13 cellular contexts compared by ENCODE assay signal in the genomic region with DNA sequence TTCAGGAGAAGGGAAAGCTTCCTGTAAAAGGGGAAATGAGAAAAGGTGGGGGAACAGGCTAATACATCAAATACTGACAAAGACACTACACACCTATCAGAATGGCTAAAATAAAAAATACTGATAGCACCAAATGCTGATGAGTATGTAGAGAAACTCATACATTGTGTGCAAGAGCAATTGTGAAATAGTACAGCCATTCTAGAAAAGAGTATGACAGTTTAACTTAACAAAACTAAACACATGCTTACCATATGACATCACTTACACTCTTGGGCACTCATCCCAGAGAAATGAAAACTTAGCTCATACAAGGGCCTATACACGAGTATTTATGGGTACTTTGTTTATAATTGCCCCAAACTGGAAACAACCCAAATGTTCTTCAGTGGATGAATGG. TPM values are rescaled to one million over a fixed set of nuclear protein-coding genes. Genes with fewer than 3 reads are reported as not detected.
DNase-seq lines count a peak whose midpoint lies in the region; ATAC-seq, FAIRE-seq and TF ChIP-seq lines count a peak whose summit lies in the region.
"Had no signal": no experiment of that assay in that cellular context is flagged by ENCODE, and none has a peak within 500 bp of the region (broad histone marks: within the 10 kb centered on the region; RNA-seq: fewer than 3 reads in every experiment).

No MANE protein-coding gene starts in this region.

- no peak overlapping the region for H3K27ac ChIP-seq in astrocyte (ENCODE audit: low read depth, low read length)
- no peak overlapping the region for H3K27ac ChIP-seq in adrenal gland
- H3K27ac ChIP-seq in H9 (ENCODE audit: insufficient read length, low read depth, low read length) = no peak overlapping the region

- no peak overlapping the region for H4K5ac ChIP-seq in H9 (ENCODE audit: insufficient read length, low read depth, low read length)

- H3K23ac ChIP-seq in H9 (ENCODE audit: insufficient read length, low read depth, low read length) = no peak overlapping the region

- peaks cover 8% of the 10 kb centered on the region for H3K4me1 ChIP-seq in astrocyte (ENCODE audit: insufficient read depth, low read length)
- no peaks in the 10 kb centered on the region for H3K4me1 ChIP-seq in adrenal gland (replicated peaks in 1 of 2)
- no peaks in the 10 kb centered on the region for H3K4me1 ChIP-seq in H9 (ENCODE audit: insufficient read depth, low read length)
- H3K4me1 ChIP-seq: BE2C had no signal

- H3K9me3 Mint-ChIP-seq in astrocyte (ENCODE audit: unreplicated experiment) (no peaks in the 10 kb centered on the region), H9 (peaks cover 0 to 8% of the 10 kb centered on the region in 2 experiments; a peak in 2 of 5 replicates)

- H3K14ac ChIP-seq in H9 (ENCODE audit: insufficient read depth, low read length) = no peak overlapping the region

- H3K27me3 ChIP-seq in astrocyte (ENCODE audit: insufficient read depth, low read length) (no peaks in the 10 kb centered on the region), adrenal gland (no peaks in the 10 kb centered on the region), H9 (ENCODE audit: insufficient read depth, low read length) (no peaks in the 10 kb centered on the region)
- H3K27me3 ChIP-seq: BE2C, transverse colon had no signal

- no peak overlapping the region for H3K4me2 ChIP-seq in astrocyte (ENCODE audit: low read length)
- no peak overlapping the region for H3K4me2 ChIP-seq in H9 (ENCODE audit: insufficient read depth, insufficient read length, low read length)

- no peak overlapping the region for H2BK15ac ChIP-seq in H9 (ENCODE audit: low read depth, low read length)

- H2AFZ ChIP-seq in astrocyte (ENCODE audit: low read depth, low read length) (no peak overlapping the region), H9 (ENCODE audit: low read length) (no peak overlapping the region)

- H3K79me2 ChIP-seq in astrocyte (ENCODE audit: insufficient read depth, low read length) (no peaks in the 10 kb centered on the region), H9 (ENCODE audit: insufficient read depth, low read length) (no peaks in the 10 kb centered on the region)

- no peak overlapping the region for H4K91ac ChIP-seq in H9 (ENCODE audit: insufficient read length, low read depth, low read length)

- WGBS in adrenal gland, 4 donors = 31 to 57% (median 37%) methylated on average over 1 of the region's 1 CpG
- WGBS in H9 (ENCODE audit: extremely low coverage, insufficient read length, low lambda C conversion rate) = no CpG with 5 or more reads among the region's 1 CpG

- H3K79me1 ChIP-seq in H9 (ENCODE audit: insufficient read depth, low read depth, low read length, poor library complexity, severe bottlenecking) = no peaks in the 10 kb centered on the region

- H3K4me1 Mint-ChIP-seq in astrocyte (ENCODE audit: low read depth, unreplicated experiment) (peaks cover 23% of the 10 kb centered on the region), H9 (no peaks in the 10 kb centered on the region)

- no peak for TF ChIP-seq POLR2A in adrenal gland (IDR thresholded peaks at IDR 0.05)

- intact Hi-C loops in left ventricle myocardium superior (cut with micrococcal nuclease) = no loop called here
- intact Hi-C loops in Right ventricle myocardium inferior (cut with DNase I) = no loop called here
- intact Hi-C loops in adrenal gland (cut with DNase I) = no loop called here

- H2BK5ac ChIP-seq in H9 (ENCODE audit: insufficient read length, low read length) = no peak overlapping the region

- no peaks in the 10 kb centered on the region for H3K9me3 ChIP-seq in astrocyte (ENCODE audit: insufficient read depth, low read depth, low read length)
- no peaks in the 10 kb centered on the region for H3K9me3 ChIP-seq in adrenal gland (replicated peaks in 1 of 3)
- H3K9me3 ChIP-seq in H9 (ENCODE audit: control insufficient read depth, low read depth, low read length) = no peaks in the 10 kb centered on the region
- H3K9me3 ChIP-seq: BE2C, transverse colon had no signal

- H3K56ac ChIP-seq in H9 (ENCODE audit: insufficient read length, low read depth, low read length) = no peak overlapping the region

- H3K4me3 ChIP-seq in astrocyte (ENCODE audit: insufficient read depth, low read depth, low read length) (no peak overlapping the region), adrenal gland (no peak overlapping the region)
- H3K4me3 ChIP-seq: transverse colon had no signal

- H4K8ac ChIP-seq in H9 (replicated peaks; ENCODE audit: insufficient read length, low read depth, low read length) = no peak overlapping the region

- peak; percentile 73 for ATAC-seq in left ventricle myocardium superior
- ATAC-seq in Right ventricle myocardium inferior = no peak
- no peak for ATAC-seq in HG02678 (IDR thresholded peaks at IDR 0.05; ENCODE audit: unreplicated experiment)
- ATAC-seq: sciatic nerve had no signal

- FAIRE-seq in astrocyte (lab: Jason Lieb, UNC) = peak; percentile 56

- TF ChIP-seq CTCF in astrocyte (IDR thresholded peaks at IDR 0.05; ENCODE audit: insufficient read depth, low read depth, low read length) (no peak), adrenal gland (IDR thresholded peaks at IDR 0.05) (no peak), H9 (conservative IDR thresholded peaks at IDR 0.05) (no peak)

- H3K27me3 Mint-ChIP-seq in astrocyte (ENCODE audit: low read depth, unreplicated experiment) (no peaks in the 10 kb centered on the region), H9 (ENCODE audit: low read depth) (no peaks in the 10 kb centered on the region)

- H2BK12ac ChIP-seq in H9 (ENCODE audit: insufficient read length, low read depth, low read length) = no peak overlapping the region

- no peak overlapping the region for H2BK20ac ChIP-seq in H9 (ENCODE audit: low read depth, low read length, poor library complexity, severe bottlenecking)

- no peak overlapping the region for H3K18ac ChIP-seq in H9 (ENCODE audit: insufficient read length, low read depth, low read length)

- peaks cover 26% of the 10 kb centered on the region for H3K36me3 Mint-ChIP-seq in astrocyte (ENCODE audit: low read depth, unreplicated experiment)
- H3K36me3 Mint-ChIP-seq in H9 (ENCODE audit: insufficient read depth in 1 of 3, low read depth in 3 of 3) = peaks cover 48 to 81% (median 80%) of the 10 kb centered on the region in 3 experiments

- no peak overlapping the region for H2AK5ac ChIP-seq in H9 (ENCODE audit: insufficient read length, low read length)

- peak overlapping the region; percentile 50 for H3K27ac Mint-ChIP-seq in astrocyte (ENCODE audit: unreplicated experiment)
- no peak overlapping the region for H3K27ac Mint-ChIP-seq in H9

- H3T11ph ChIP-seq in H9 (ENCODE audit: low read length) = no peak overlapping the region

- no peak overlapping the region for H3K4ac ChIP-seq in H9 (ENCODE audit: low read depth, low read length)

- H2BK120ac ChIP-seq in H9 (ENCODE audit: low read depth, low read length, poor library complexity, severe bottlenecking) = no peak overlapping the region

- H3K9ac ChIP-seq in astrocyte (ENCODE audit: low read length) = no peak overlapping the region
- no peak overlapping the region for H3K9ac ChIP-seq in H9 (ENCODE audit: extremely low read depth, insufficient read length, low read length)

- H4K20me1 ChIP-seq in astrocyte (ENCODE audit: insufficient read depth, low read length) (peaks cover 3% of the 10 kb centered on the region), H9 (ENCODE audit: control insufficient read depth, insufficient read depth, insufficient read length) (no peaks in the 10 kb centered on the region)

- H3K23me2 ChIP-seq in H9 (ENCODE audit: insufficient read length, low read depth, low read length, poor library complexity, severe bottlenecking) = no peaks in the 10 kb centered on the region

- no peak for DNase-seq in left ventricle myocardium superior
- no peak for DNase-seq in Right ventricle myocardium inferior (ENCODE audit: missing footprints)
- peak; percentile 72 for DNase-seq in astrocyte (ENCODE audit: low read depth)
- DNase-seq in fibroblast of the conjunctiva (ENCODE audit: low read depth) = peak; percentile 70
- DNase-seq in adrenal gland = no peak
- DNase-seq in activated CD4-positive, alpha-beta T cell treated with anti-CD3 and anti-CD28 coated beads for 48 hours = no peak
- DNase-seq in H9 = no peak
- DNase-seq: activated effector memory CD4-positive, alpha-beta T cell treated with anti-CD3 and anti-CD28 coated beads, Interleukin-2, amount 50 U/mL, for 16 hours; BE2C; NCI-H1105 treated with DMSO at 0.1 percent for 48 hours; transverse colon had no signal

- H3K4me3 Mint-ChIP-seq in astrocyte (ENCODE audit: unreplicated experiment) = no peak overlapping the region
- H3K4me3 Mint-ChIP-seq in H9 = no peak overlapping the region

- peaks cover 32% of the 10 kb centered on the region for H3K36me3 ChIP-seq in astrocyte (ENCODE audit: insufficient read depth, low read length)
- H3K36me3 ChIP-seq in adrenal gland (replicated peaks in 1 of 2) = peaks cover 0 to 63% of the 10 kb centered on the region in 2 donors

RNA-seq across cellular contexts. Expression of a gene that starts 53.4 kb away (rescaled TPM):
- 96.2 TPM for total RNA-seq in left ventricle myocardium superior
- 91.9 TPM for total RNA-seq in Right ventricle myocardium inferior
- total RNA-seq in astrocyte = 87.1 and 91.7 TPM in 2 replicates
- 100 to 1,000 TPM in 5 of 8 donors, 10 to 100 TPM in 3; 60.1 to 212 (median 106) TPM for total RNA-seq in adrenal gland
- polyA plus RNA-seq in adrenal gland = 100 to 1,000 TPM in 2 of 3 donors, 10 to 100 TPM in 1; 80.8 to 525 (median 213) TPM
- 141 and 146 TPM in 2 replicates for total RNA-seq in H9 (2021)

Comparison
In these comparisons a context has a peak if more than half of its experiments do, and no peak if none do; other contexts are left out.
1. DNase-seq: peak in astrocyte (single experiment) and fibroblast of the conjunctiva (single experiment); none in left ventricle myocardium superior (single experiment), Right ventricle myocardium inferior (single experiment), adrenal gland (0 of 7), activated CD4-positive, alpha-beta T cell treated with anti-CD3 and anti-CD28 coated beads for 48 hours (single experiment) and H9 (single experiment).